In genomic region chr4:146333895-146334262, GRCh38 we compare ENCODE assay signal across 16 cellular contexts.
DNase-seq lines count a peak whose midpoint lies in the region; ATAC-seq and TF ChIP-seq lines count a peak whose summit lies in the region.
"Had no signal": no experiment of that assay in that cellular context is flagged by ENCODE, and none has a peak within 500 bp of the region (broad histone marks: within the 10 kb centered on the region; RNA-seq: fewer than 3 reads in every experiment).

No MANE protein-coding gene starts in this region.

- no peaks in the 10 kb centered on the region for H3K9me3 ChIP-seq in BE2C
- no peaks in the 10 kb centered on the region for H3K9me3 ChIP-seq in fibroblast of lung (ENCODE audit: control insufficient read depth, insufficient read depth, low read depth, low read length)
- H3K9me3 ChIP-seq: pancreas had no signal

- H3K27me3 ChIP-seq in BE2C (no peaks in the 10 kb centered on the region), KMS-11 (ENCODE audit: insufficient read depth, low read depth) (no peaks in the 10 kb centered on the region), fibroblast of lung (ENCODE audit: control insufficient read depth, insufficient read depth, low read length) (no peaks in the 10 kb centered on the region)
- H3K27me3 ChIP-seq: pancreas had no signal

- peak; percentile 3 for ATAC-seq in GM19452 (IDR thresholded peaks at IDR 0.05; ENCODE audit: unreplicated experiment)
- no peak for ATAC-seq in HG02981 (IDR thresholded peaks at IDR 0.05; ENCODE audit: unreplicated experiment)

- H3K4me3 ChIP-seq in BE2C (ENCODE audit: low read depth, low read length) (peak overlapping the region; percentile 23), KMS-11 (IDR thresholded peaks at IDR 0.05; ENCODE audit: insufficient read depth, low read depth, low read length) (no peak overlapping the region), fibroblast of lung (replicated peaks in 1 of 4; ENCODE audit: control extremely low read depth in 1 of 4, insufficient read depth in 1 of 4, low read depth in 3 of 4, low read length in 4 of 4) (peak overlapping the region in 2 of 4 experiments; percentile 43 to 51)
- H3K4me3 ChIP-seq: left ventricle myocardium inferior, pancreas had no signal

- H3K4me1 ChIP-seq in BE2C: peaks cover 21% of the 10 kb centered on the region
- H3K4me1 ChIP-seq in KMS-11 (ENCODE audit: low read depth, poor library complexity, severe bottlenecking): peaks cover 37% of the 10 kb centered on the region
- peaks cover 14% of the 10 kb centered on the region for H3K4me1 ChIP-seq in fibroblast of lung (ENCODE audit: control insufficient read depth, extremely low read depth, insufficient read depth, low read length)

- peak overlapping the region; percentile 8; the same call in 1 of the 2 replicates for H3K27ac ChIP-seq in KMS-11
- peak overlapping the region; percentile 13 for H3K27ac ChIP-seq in fibroblast of lung (ENCODE audit: insufficient read depth, low read length)
- H3K27ac ChIP-seq: pancreas had no signal

- H3K4me2 ChIP-seq in KMS-11: peak overlapping the region; percentile 44
- H3K4me2 ChIP-seq in fibroblast of lung (ENCODE audit: extremely low read depth, insufficient read depth, low read length): peak overlapping the region; percentile 70

- H3K9ac ChIP-seq in KMS-11: no peak overlapping the region
- no peak overlapping the region for H3K9ac ChIP-seq in fibroblast of lung (ENCODE audit: insufficient read depth, low read length)

- H2AFZ ChIP-seq in KMS-11 (ENCODE audit: low read depth): no peak overlapping the region
- H2AFZ ChIP-seq in fibroblast of lung (ENCODE audit: low read length): no peak overlapping the region

- H3K79me2 ChIP-seq in KMS-11 (ENCODE audit: insufficient read depth, low read depth) (no peaks in the 10 kb centered on the region), fibroblast of lung (ENCODE audit: control insufficient read depth, insufficient read depth, low read length) (no peaks in the 10 kb centered on the region)

- no peak for DNase-seq in BE2C
- no peak for DNase-seq in fibroblast of lung (ENCODE audit: low read depth in 2 of 2)
- DNase-seq in effector CD8-positive, alpha-beta T cell (lab: John Stamatoyannopoulos, UW): no peak
- DNase-seq in NCI-H226: no peak
- DNase-seq in NCI-H2107 treated with DMSO at 0.1 percent for 48 hours (lab: John Stamatoyannopoulos, UW; ENCODE audit: unreplicated experiment): no peak
- DNase-seq: central memory CD4-positive, alpha-beta T cell; endodermal cell; H7; left ventricle myocardium inferior; NCI-H1048; NCI-H2081 treated with DMSO at 0.1 percent for 48 hours; pancreas; stimulated activated CD4-positive, alpha-beta T cell treated with anti-CD3 and anti-CD28 coated beads, Interleukin-4, amount 100 ng/mL, for 1 hour had no signal

- no peak for TF ChIP-seq CTCF in BE2C (IDR thresholded peaks at IDR 0.05; ENCODE audit: low read depth, low read length)
- no peak for TF ChIP-seq CTCF in KMS-11 (conservative IDR thresholded peaks at IDR 0.05; ENCODE audit: low read depth, low read length)
- TF ChIP-seq CTCF in fibroblast of lung (conservative IDR thresholded peaks at IDR 0.05 in 1 of 2, IDR thresholded peaks at IDR 0.05 in 1 of 2; ENCODE audit: low read depth in 1 of 2, low read length in 2 of 2): no peak

- H4K20me1 ChIP-seq in KMS-11 (ENCODE audit: insufficient read depth) (no peaks in the 10 kb centered on the region), fibroblast of lung (ENCODE audit: control insufficient read depth, extremely low read depth, insufficient read depth, low read length) (no peaks in the 10 kb centered on the region)

- H3K36me3 ChIP-seq in BE2C (no peaks in the 10 kb centered on the region), KMS-11 (ENCODE audit: insufficient read depth) (no peaks in the 10 kb centered on the region), fibroblast of lung (ENCODE audit: control insufficient read depth, insufficient read depth, low read length) (no peaks in the 10 kb centered on the region)
- H3K36me3 ChIP-seq: left ventricle myocardium inferior, pancreas had no signal
